ENCODE assay signal across 16 cellular contexts in the genomic region with DNA sequence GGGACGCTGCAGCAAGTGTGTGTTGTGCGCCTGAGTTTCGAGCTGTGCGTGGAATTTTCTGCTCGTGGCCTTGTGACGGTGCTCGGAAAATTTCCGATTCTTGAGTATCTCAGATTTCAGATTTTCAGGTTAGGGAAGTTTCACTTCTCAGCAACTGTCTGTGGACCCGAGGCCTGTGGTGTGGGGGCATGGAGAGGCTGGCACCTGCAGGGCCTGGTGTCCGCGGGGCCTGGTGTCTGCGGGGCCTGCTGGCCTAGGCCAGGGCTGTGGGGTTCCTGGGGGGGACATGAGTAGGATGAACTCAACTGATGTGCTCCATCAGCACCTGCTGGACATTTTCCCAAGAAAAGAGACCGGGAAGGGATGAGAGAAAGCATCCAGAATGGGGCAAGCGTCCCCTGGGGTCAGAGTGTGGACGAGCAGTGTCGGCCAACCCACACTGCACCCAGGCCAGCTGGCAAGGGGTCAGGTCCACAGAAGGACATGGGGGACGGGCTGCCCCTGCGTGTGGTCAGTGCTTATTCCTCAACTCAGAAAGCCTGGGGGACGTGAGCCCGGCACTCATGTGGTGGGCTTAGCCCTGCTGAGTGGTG. TPM values are rescaled to one million over a fixed set of nuclear protein-coding genes. Genes with fewer than 3 reads are reported as not detected.
"Had no signal": no experiment of that assay in that cellular context is flagged by ENCODE, and none has a peak within 500 bp of the region (broad histone marks: within the 10 kb centered on the region; RNA-seq: fewer than 3 reads in every experiment).

No MANE protein-coding gene starts in this region.

- FAIRE-seq: astrocyte, urothelium cell line had no signal

- H3K9me3 ChIP-seq: gastrocnemius medialis, heart right ventricle, prostate gland, testis had no signal

- H3K27ac ChIP-seq: gastrocnemius medialis, heart right ventricle, prostate gland, testis had no signal

- H3K4me3 ChIP-seq: gastrocnemius medialis, heart right ventricle, prostate gland, testis had no signal

- H3K4me1 ChIP-seq: gastrocnemius medialis, heart right ventricle, prostate gland, testis had no signal

- H3K27me3 ChIP-seq: testis had no signal

- H3K36me3 ChIP-seq: gastrocnemius medialis, heart right ventricle, prostate gland had no signal

- DNase-seq: activated CD4-positive, alpha-beta T cell treated with anti-CD3 and anti-CD28 coated beads for 1 hour; activated CD8-positive, alpha-beta memory T cell treated with anti-CD3 and anti-CD28 coated beads, Interleukin-2, amount 50 U/mL, for 48 hours; activated CD8-positive, alpha-beta T cell treated with anti-CD3 and anti-CD28 coated beads for 36 hours; activated naive CD4-positive, alpha-beta T cell treated with anti-CD3 and anti-CD28 coated beads for 36 hours; gastrocnemius medialis; heart right ventricle; midbrain; naive thymus-derived CD4-positive, alpha-beta T cell; occipital lobe; stimulated activated CD4-positive, alpha-beta T cell treated with anti-CD3 and anti-CD28 coated beads, Interleukin-12 subunit alpha, Interleukin-12 subunit beta, amount 100 ng/mL, for 4 hours; stimulated activated naive CD8-positive, alpha-beta T cell treated with anti-CD3 and anti-CD28 coated beads, Interleukin-15, Interleukin-2, amounts not matched to agents 100 U/mL and 50 U/mL, for 24 hours; SW 1271; testis had no signal

- ATAC-seq: activated CD8-positive, alpha-beta T cell treated with anti-CD3 and anti-CD28 coated beads for 36 hours; gastrocnemius medialis; naive thymus-derived CD4-positive, alpha-beta T cell; stimulated activated naive CD8-positive, alpha-beta T cell treated with anti-CD3 and anti-CD28 coated beads, Interleukin-15, Interleukin-2, amounts not matched to agents 100 U/mL and 50 U/mL, for 24 hours had no signal

RNA-seq across cellular contexts. Expression of a gene that starts 31.3 kb away (rescaled TPM):
- total RNA-seq: activated CD8-positive, alpha-beta T cell treated with anti-CD3 and anti-CD28 coated beads for 36 hours; activated naive CD4-positive, alpha-beta T cell treated with anti-CD3 and anti-CD28 coated beads for 36 hours; gastrocnemius medialis; heart right ventricle; naive thymus-derived CD4-positive, alpha-beta T cell had no signal
- polyA plus RNA-seq: heart right ventricle; naive thymus-derived CD4-positive, alpha-beta T cell had no signal
